ENCODE assay signal across 33 cellular contexts in the genomic region with DNA sequence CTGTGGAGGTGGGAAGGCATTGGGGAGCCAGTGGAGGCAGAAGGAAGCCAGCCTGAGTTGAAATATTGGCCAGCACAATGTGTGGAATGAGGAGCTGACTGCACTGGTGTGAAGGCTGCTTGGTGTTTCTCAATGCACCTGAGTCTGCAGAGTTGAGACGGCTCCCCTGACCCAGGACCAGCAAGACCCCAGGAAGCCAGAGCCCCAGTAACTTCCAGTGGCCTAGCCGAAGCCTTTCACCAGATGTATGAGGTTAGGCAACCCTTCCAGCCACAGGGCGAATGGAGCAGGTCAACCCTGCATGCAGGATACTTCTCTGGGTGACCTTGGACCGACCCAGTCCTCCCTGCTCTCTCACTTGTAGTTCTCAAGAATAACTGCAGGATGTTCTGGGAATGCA. TPM values are rescaled to one million over a fixed set of nuclear protein-coding genes. Genes with fewer than 3 reads are reported as not detected.
DNase-seq lines count a peak whose midpoint lies in the region; ATAC-seq and TF ChIP-seq lines count a peak whose summit lies in the region.
"Had no signal": no experiment of that assay in that cellular context is flagged by ENCODE, and none has a peak within 500 bp of the region (broad histone marks: within the 10 kb centered on the region; RNA-seq: fewer than 3 reads in every experiment).

No MANE protein-coding gene starts in this region.

- peaks cover 20% of the 10 kb centered on the region for H3K27me3 Mint-ChIP-seq in activated CD4-positive, alpha-beta memory T cell treated with anti-CD3 and anti-CD28 coated beads, Interleukin-2, amount 10 ng/mL, durations not matched to agents 7 days and 5 days
- peaks cover 2% of the 10 kb centered on the region for H3K27me3 Mint-ChIP-seq in activated CD4-positive, alpha-beta memory T cell treated with anti-CD3 and anti-CD28 coated beads for 36 hours
- peaks cover 54% of the 10 kb centered on the region for H3K27me3 Mint-ChIP-seq in endodermal cell (ENCODE audit: insufficient read depth)

- peaks cover 28% of the 10 kb centered on the region for H3K4me1 Mint-ChIP-seq in activated CD4-positive, alpha-beta memory T cell treated with anti-CD3 and anti-CD28 coated beads, Interleukin-2, amount 10 ng/mL, durations not matched to agents 7 days and 5 days
- H3K4me1 Mint-ChIP-seq in activated CD4-positive, alpha-beta memory T cell treated with anti-CD3 and anti-CD28 coated beads for 36 hours (ENCODE audit: low read depth) = peaks cover 29% of the 10 kb centered on the region
- no peaks in the 10 kb centered on the region for H3K4me1 Mint-ChIP-seq in endodermal cell
- H3K4me1 Mint-ChIP-seq: stimulated activated naive B cell treated with anti-CD40 and anti-IgM and Interleukin-4, amounts not matched to agents 10 μg/mL and 1 μg/mL and 100 μg/mL, for 72 hours had no signal

- no peak for ATAC-seq in heart left ventricle
- ATAC-seq: A549; esophagus mucosa; foreskin keratinocyte; heart right ventricle; stimulated activated naive B cell treated with anti-CD40 and anti-IgM and Interleukin-4, amounts not matched to agents 10 μg/mL and 1 μg/mL and 100 μg/mL, for 72 hours had no signal

- 45 to 68% (median 54%) methylated on average over 3 to 4 of the region's 4 CpGs for WGBS in heart left ventricle, 4 donors
- WGBS in endodermal cell (ENCODE audit: insufficient coverage in 1 of 2, insufficient read length in 1 of 2), 2 experiments = 68 to 69% methylated on average over 4 of the region's 4 CpGs
- 63% methylated on average over 4 of the region's 4 CpGs for WGBS in smooth muscle cell (ENCODE audit: low lambda C conversion rate)

- H3K4me3 ChIP-seq in right atrium auricular region (no peak overlapping the region), heart left ventricle (no peak overlapping the region), endodermal cell (ENCODE audit: low read length) (no peak overlapping the region), smooth muscle cell (no peak overlapping the region), WERI-Rb-1 (ENCODE audit: low read depth, low read length) (no peak overlapping the region)
- H3K4me3 ChIP-seq: A549, colonic mucosa, heart right ventricle, sigmoid colon, suprapubic skin had no signal

- H3K27ac Mint-ChIP-seq in activated CD4-positive, alpha-beta memory T cell treated with anti-CD3 and anti-CD28 coated beads, Interleukin-2, amount 10 ng/mL, durations not matched to agents 7 days and 5 days = no peak overlapping the region
- H3K27ac Mint-ChIP-seq in activated CD4-positive, alpha-beta memory T cell treated with anti-CD3 and anti-CD28 coated beads for 36 hours = no peak overlapping the region
- H3K27ac Mint-ChIP-seq in endodermal cell = no peak overlapping the region
- H3K27ac Mint-ChIP-seq: progenitor cell of endocrine pancreas; stimulated activated naive B cell treated with anti-CD40 and anti-IgM and Interleukin-4, amounts not matched to agents 10 μg/mL and 1 μg/mL and 100 μg/mL, for 72 hours had no signal

- no peaks in the 10 kb centered on the region for H4K20me1 ChIP-seq in smooth muscle cell (ENCODE audit: low read depth)

- DNase-seq in activated CD4-positive, alpha-beta memory T cell treated with anti-CD3 and anti-CD28 coated beads, Interleukin-2, amount 10 ng/mL, durations not matched to agents 7 days and 5 days = peak; percentile 14
- no peak for DNase-seq in activated CD4-positive, alpha-beta memory T cell treated with anti-CD3 and anti-CD28 coated beads for 36 hours
- peak; percentile 28 for DNase-seq in right atrium auricular region (ENCODE audit: low spot score)
- no peak for DNase-seq in heart left ventricle
- DNase-seq in endodermal cell = peak; percentile 43
- DNase-seq in smooth muscle cell (lab: John Stamatoyannopoulos, UW; ENCODE audit: unreplicated experiment) = no peak
- DNase-seq in WERI-Rb-1 = no peak
- DNase-seq in NCI-H1930 (lab: John Stamatoyannopoulos, UW) = no peak
- DNase-seq: activated CD4-positive, CD25-positive, alpha-beta regulatory T cell treated with anti-CD3 and anti-CD28 coated beads, Interleukin-2, amount 50 U/mL, for 72 hours; activated effector memory CD4-positive, alpha-beta T cell treated with anti-CD3 and anti-CD28 coated beads, Interleukin-2, amount 50 U/mL, for 16 hours; AML-193; anterior cingulate cortex; Caco-2; colonic mucosa; DMS79 treated with DMSO at 0.1 percent for 48 hours; foreskin keratinocyte; GF-D8; heart right ventricle; NCI-H1048; NCI-H1694; sigmoid colon; stimulated activated CD4-positive, alpha-beta T cell treated with anti-CD3 and anti-CD28 coated beads, Interleukin-15, amount 100 ng/mL, for 24 hours; stimulated activated naive B cell treated with anti-CD40 and anti-IgM and Interleukin-4, amounts not matched to agents 10 μg/mL and 1 μg/mL and 100 μg/mL, for 72 hours had no signal

- H2AFZ ChIP-seq in smooth muscle cell (ENCODE audit: low read depth) = no peak overlapping the region

- intact Hi-C loops in activated CD4-positive, alpha-beta memory T cell treated with anti-CD3 and anti-CD28 coated beads for 36 hours (cut with micrococcal nuclease) = no loop called here
- intact Hi-C loops in heart left ventricle (cut with DNase I) = no loop called here

- H3K4me1 ChIP-seq in right atrium auricular region (no peaks in the 10 kb centered on the region), heart left ventricle (peaks cover 0 to 3% (median 0%) of the 10 kb centered on the region in 12 donors), endodermal cell (ENCODE audit: control insufficient read depth, insufficient read depth, low read length) (no peaks in the 10 kb centered on the region), smooth muscle cell (ENCODE audit: low read depth) (no peaks in the 10 kb centered on the region)
- H3K4me1 ChIP-seq: A549, Caco-2, colonic mucosa, foreskin keratinocyte had no signal

- no peaks in the 10 kb centered on the region for H3K79me2 ChIP-seq in smooth muscle cell (ENCODE audit: low read depth)

- no peaks in the 10 kb centered on the region for H3F3A ChIP-seq in smooth muscle cell (ENCODE audit: low read depth)

- H3K27ac ChIP-seq in right atrium auricular region (no peak overlapping the region), heart left ventricle (no peak overlapping the region), endodermal cell (ENCODE audit: low read depth, low read length) (no peak overlapping the region), smooth muscle cell (ENCODE audit: low read depth) (no peak overlapping the region), WERI-Rb-1 (no peak overlapping the region)
- H3K27ac ChIP-seq: A549, colonic mucosa, foreskin keratinocyte, heart right ventricle, sigmoid colon, suprapubic skin had no signal

- POLR2A ChIA-PET in activated CD4-positive, alpha-beta memory T cell treated with anti-CD3 and anti-CD28 coated beads, Interleukin-2, amount 10 ng/mL, durations not matched to agents 7 days and 5 days (lab: Charles Lee) = interaction anchor here (1.4 kb wide), 1 partner anchor 10 kb away, joined by 3 read pairs; no protein-coding TSS in a partner anchor
- POLR2A ChIA-PET in activated CD4-positive, alpha-beta memory T cell treated with anti-CD3 and anti-CD28 coated beads for 36 hours (lab: Charles Lee) = no interaction called here

- H3K27me3 ChIP-seq in right atrium auricular region (no peaks in the 10 kb centered on the region), heart left ventricle (peaks cover 0 to 13% (median 0%) of the 10 kb centered on the region in 9 donors), endodermal cell (ENCODE audit: control insufficient read depth, insufficient read depth, low read length, poor library complexity, severe bottlenecking) (peaks cover 32% of the 10 kb centered on the region), smooth muscle cell (ENCODE audit: low read depth) (peaks cover 31% of the 10 kb centered on the region), WERI-Rb-1 (ENCODE audit: insufficient read depth, low read depth, severe bottlenecking) (peaks cover 77% of the 10 kb centered on the region)
- H3K27me3 ChIP-seq: colonic mucosa, sigmoid colon, suprapubic skin had no signal

- H3K4me2 ChIP-seq in smooth muscle cell = no peak overlapping the region
- H3K4me2 ChIP-seq: A549 had no signal

- TF ChIP-seq CTCF in right atrium auricular region (IDR thresholded peaks at IDR 0.05) = no peak
- TF ChIP-seq CTCF in heart left ventricle (IDR thresholded peaks at IDR 0.05) = no peak
- TF ChIP-seq CTCF in endodermal cell (conservative IDR thresholded peaks at IDR 0.05) = no peak
- no peak for TF ChIP-seq CTCF in smooth muscle cell (IDR thresholded peaks at IDR 0.05; ENCODE audit: borderline replicate concordance, insufficient read depth, poor library complexity, severe bottlenecking)
- TF ChIP-seq CTCF in WERI-Rb-1 (IDR thresholded peaks at IDR 0.05; ENCODE audit: low read depth, low read length) = no peak

- H3K36me3 Mint-ChIP-seq in activated CD4-positive, alpha-beta memory T cell treated with anti-CD3 and anti-CD28 coated beads, Interleukin-2, amount 10 ng/mL, durations not matched to agents 7 days and 5 days (ENCODE audit: low read depth) = no peaks in the 10 kb centered on the region
- no peaks in the 10 kb centered on the region for H3K36me3 Mint-ChIP-seq in activated CD4-positive, alpha-beta memory T cell treated with anti-CD3 and anti-CD28 coated beads for 36 hours
- no peaks in the 10 kb centered on the region for H3K36me3 Mint-ChIP-seq in endodermal cell (ENCODE audit: low read depth)
- H3K36me3 Mint-ChIP-seq: stimulated activated naive B cell treated with anti-CD40 and anti-IgM and Interleukin-4, amounts not matched to agents 10 μg/mL and 1 μg/mL and 100 μg/mL, for 72 hours had no signal

- no peak for TF ChIP-seq POLR2A in heart left ventricle (IDR thresholded peaks at IDR 0.05)

- CTCF ChIA-PET in activated CD4-positive, alpha-beta memory T cell treated with anti-CD3 and anti-CD28 coated beads, Interleukin-2, amount 10 ng/mL, durations not matched to agents 7 days and 5 days (lab: Charles Lee) = no interaction called here
- CTCF ChIA-PET in activated CD4-positive, alpha-beta memory T cell treated with anti-CD3 and anti-CD28 coated beads for 36 hours (lab: Charles Lee) = no interaction called here

- H3K9me3 ChIP-seq in right atrium auricular region = no peaks in the 10 kb centered on the region
- no peaks in the 10 kb centered on the region for H3K9me3 ChIP-seq in heart left ventricle
- no peaks in the 10 kb centered on the region for H3K9me3 ChIP-seq in endodermal cell (ENCODE audit: control insufficient read depth, low read length)
- no peaks in the 10 kb centered on the region for H3K9me3 ChIP-seq in smooth muscle cell (replicated peaks; ENCODE audit: low read depth)
- H3K9me3 ChIP-seq in WERI-Rb-1 (ENCODE audit: severe bottlenecking) = no peaks in the 10 kb centered on the region
- H3K9me3 ChIP-seq: A549, Caco-2, colonic mucosa, heart right ventricle, sigmoid colon, suprapubic skin had no signal

- no peaks in the 10 kb centered on the region for H3K36me3 ChIP-seq in right atrium auricular region
- no peaks in the 10 kb centered on the region for H3K36me3 ChIP-seq in heart left ventricle
- no peaks in the 10 kb centered on the region for H3K36me3 ChIP-seq in endodermal cell (ENCODE audit: control insufficient read depth, insufficient read depth, low read length)
- no peaks in the 10 kb centered on the region for H3K36me3 ChIP-seq in smooth muscle cell (ENCODE audit: low read depth)
- H3K36me3 ChIP-seq in WERI-Rb-1 = no peaks in the 10 kb centered on the region
- H3K36me3 ChIP-seq: colonic mucosa, heart right ventricle, sigmoid colon, suprapubic skin had no signal

- H3K9ac ChIP-seq in endodermal cell (ENCODE audit: extremely low read depth, low read length, poor library complexity, severe bottlenecking) (no peak overlapping the region), smooth muscle cell (ENCODE audit: low read depth) (no peak overlapping the region)

- no peaks in the 10 kb centered on the region for H3K9me3 Mint-ChIP-seq in activated CD4-positive, alpha-beta memory T cell treated with anti-CD3 and anti-CD28 coated beads, Interleukin-2, amount 10 ng/mL, durations not matched to agents 7 days and 5 days
- H3K9me3 Mint-ChIP-seq in activated CD4-positive, alpha-beta memory T cell treated with anti-CD3 and anti-CD28 coated beads for 36 hours = no peaks in the 10 kb centered on the region
- H3K9me3 Mint-ChIP-seq in endodermal cell = no peaks in the 10 kb centered on the region
- H3K9me3 Mint-ChIP-seq: stimulated activated naive B cell treated with anti-CD40 and anti-IgM and Interleukin-4, amounts not matched to agents 10 μg/mL and 1 μg/mL and 100 μg/mL, for 72 hours; T-helper 1 cell treated with Interleukin-12 subunit alpha and Interleukin-12 subunit beta and Interleukin-4 antibody, amounts not matched to agents 30 μg/mL and 1 μg/mL, for 36 hours had no signal

- H3K4me3 Mint-ChIP-seq in activated CD4-positive, alpha-beta memory T cell treated with anti-CD3 and anti-CD28 coated beads, Interleukin-2, amount 10 ng/mL, durations not matched to agents 7 days and 5 days = no peak overlapping the region
- no peak overlapping the region for H3K4me3 Mint-ChIP-seq in activated CD4-positive, alpha-beta memory T cell treated with anti-CD3 and anti-CD28 coated beads for 36 hours
- no peak overlapping the region for H3K4me3 Mint-ChIP-seq in endodermal cell
- H3K4me3 Mint-ChIP-seq: stimulated activated naive B cell treated with anti-CD40 and anti-IgM and Interleukin-4, amounts not matched to agents 10 μg/mL and 1 μg/mL and 100 μg/mL, for 72 hours had no signal

RNA-seq across cellular contexts. Expression of gene KRT73, which starts 12.9 kb away (rescaled TPM):
- not detected for total RNA-seq in activated CD4-positive, alpha-beta memory T cell treated with anti-CD3 and anti-CD28 coated beads, Interleukin-2, amount 10 ng/mL, durations not matched to agents 7 days and 5 days
- under 1 TPM in 1 of 2 experiments, not detected in 1; 0.19 TPM for total RNA-seq in activated CD4-positive, alpha-beta memory T cell treated with anti-CD3 and anti-CD28 coated beads for 36 hours
- total RNA-seq in right atrium auricular region (not detected), heart left ventricle (not detected), endodermal cell (not detected), smooth muscle cell (not detected in 2 replicates)
- polyA plus RNA-seq in heart left ventricle (not detected), smooth muscle cell (not detected in 2 replicates)
- not detected for polyA plus RNA-seq in endodermal cell (2013, experiment 1 of 2)
- not detected for polyA plus RNA-seq in endodermal cell (2013, experiment 2 of 2)
- total RNA-seq: bronchial epithelial cell, Caco-2, colonic mucosa, esophagus mucosa, foreskin keratinocyte, heart right ventricle, LHCN-M2, lung microvascular endothelial cell, NCI-H460, OCI-LY7, progenitor cell of endocrine pancreas, sigmoid colon had no signal
- polyA plus RNA-seq: A549, foreskin keratinocyte, heart right ventricle had no signal

RNA-seq across cellular contexts. Expression of gene KRT2, which starts 20.7 kb away (rescaled TPM):
- total RNA-seq in activated CD4-positive, alpha-beta memory T cell treated with anti-CD3 and anti-CD28 coated beads, Interleukin-2, amount 10 ng/mL, durations not matched to agents 7 days and 5 days = not detected
- total RNA-seq in activated CD4-positive, alpha-beta memory T cell treated with anti-CD3 and anti-CD28 coated beads for 36 hours = not detected
- total RNA-seq in right atrium auricular region (not detected), heart left ventricle (not detected), endodermal cell (not detected), smooth muscle cell (not detected in 2 replicates)
- polyA plus RNA-seq in heart left ventricle (not detected), smooth muscle cell (not detected in 2 replicates)
- polyA plus RNA-seq in endodermal cell (2013, experiment 1 of 2) = not detected
- not detected for polyA plus RNA-seq in endodermal cell (2013, experiment 2 of 2)
- total RNA-seq: bronchial epithelial cell, Caco-2, colonic mucosa, esophagus mucosa, foreskin keratinocyte, heart right ventricle, LHCN-M2, lung microvascular endothelial cell, NCI-H460, OCI-LY7, progenitor cell of endocrine pancreas, sigmoid colon had no signal
- polyA plus RNA-seq: foreskin keratinocyte, heart right ventricle had no signal

RNA-seq across cellular contexts. Expression of gene KRT72, which starts 30.0 kb away (rescaled TPM):
- total RNA-seq in activated CD4-positive, alpha-beta memory T cell treated with anti-CD3 and anti-CD28 coated beads, Interleukin-2, amount 10 ng/mL, durations not matched to agents 7 days and 5 days = not detected
- total RNA-seq in activated CD4-positive, alpha-beta memory T cell treated with anti-CD3 and anti-CD28 coated beads for 36 hours = under 1 TPM in 1 of 2 experiments, not detected in 1; 0.17 TPM
- total RNA-seq in right atrium auricular region (not detected), heart left ventricle (not detected), endodermal cell (not detected), smooth muscle cell (not detected in 2 replicates)
- polyA plus RNA-seq in heart left ventricle (not detected), smooth muscle cell (not detected in 2 replicates)
- not detected for polyA plus RNA-seq in endodermal cell (2013, experiment 1 of 2)
- polyA plus RNA-seq in endodermal cell (2013, experiment 2 of 2) = not detected
- total RNA-seq: bronchial epithelial cell, Caco-2, esophagus mucosa, foreskin keratinocyte, LHCN-M2, lung microvascular endothelial cell, NCI-H460, OCI-LY7, progenitor cell of endocrine pancreas, sigmoid colon had no signal
- polyA plus RNA-seq: A549, foreskin keratinocyte, heart right ventricle had no signal

RNA-seq across cellular contexts. Expression of gene KRT1, which starts 48.9 kb away (rescaled TPM):
- total RNA-seq in activated CD4-positive, alpha-beta memory T cell treated with anti-CD3 and anti-CD28 coated beads, Interleukin-2, amount 10 ng/mL, durations not matched to agents 7 days and 5 days = under 1 TPM; 0.13 to 0.30 TPM
- total RNA-seq in activated CD4-positive, alpha-beta memory T cell treated with anti-CD3 and anti-CD28 coated beads for 36 hours = not detected
- not detected for total RNA-seq in right atrium auricular region
- under 1 TPM in 1 of 9 donors, not detected in 8; 0.35 TPM for total RNA-seq in heart left ventricle
- polyA plus RNA-seq in heart left ventricle = not detected
- total RNA-seq in endodermal cell = not detected
- polyA plus RNA-seq in endodermal cell (2013, experiment 1 of 2) = not detected
- polyA plus RNA-seq in endodermal cell (2013, experiment 2 of 2) = not detected
- total RNA-seq in smooth muscle cell = 11.1 and 13.5 TPM in 2 replicates
- polyA plus RNA-seq in smooth muscle cell = 3.1 and 5.6 TPM in 2 replicates
- total RNA-seq: bronchial epithelial cell, heart right ventricle, LHCN-M2, lung microvascular endothelial cell, NCI-H460, OCI-LY7, progenitor cell of endocrine pancreas, sigmoid colon had no signal
- polyA plus RNA-seq: A549, heart right ventricle, sigmoid colon had no signal

RNA-seq across cellular contexts. Expression of gene KRT74, which starts 57.6 kb away (rescaled TPM):
- total RNA-seq in activated CD4-positive, alpha-beta memory T cell treated with anti-CD3 and anti-CD28 coated beads, Interleukin-2, amount 10 ng/mL, durations not matched to agents 7 days and 5 days = not detected
- total RNA-seq in activated CD4-positive, alpha-beta memory T cell treated with anti-CD3 and anti-CD28 coated beads for 36 hours = not detected
- 1 to 10 TPM in 1 of 2 donors, not detected in 1; 2.9 TPM for total RNA-seq in right atrium auricular region
- not detected for total RNA-seq in heart left ventricle
- polyA plus RNA-seq in heart left ventricle = not detected
- total RNA-seq in endodermal cell = not detected
- polyA plus RNA-seq in endodermal cell (2013, experiment 1 of 2) = not detected
- not detected for polyA plus RNA-seq in endodermal cell (2013, experiment 2 of 2)
- total RNA-seq in smooth muscle cell = 0.22 TPM in 1 of 2 replicates, not detected in the other
- polyA plus RNA-seq in smooth muscle cell = not detected in 2 replicates
- total RNA-seq: bronchial epithelial cell, Caco-2, colonic mucosa, foreskin keratinocyte, LHCN-M2, lung microvascular endothelial cell, NCI-H460, OCI-LY7, progenitor cell of endocrine pancreas, sigmoid colon had no signal
- polyA plus RNA-seq: A549, heart right ventricle, sigmoid colon had no signal

Comparison
In these comparisons a context has a peak if more than half of its experiments do, and no peak if none do; other contexts are left out.
1. DNase-seq: peak in activated CD4-positive, alpha-beta memory T cell treated with anti-CD3 and anti-CD28 coated beads, Interleukin-2, amount 10 ng/mL, durations not matched to agents 7 days and 5 days (single experiment), right atrium auricular region (single experiment) and endodermal cell (single experiment); none in activated CD4-positive, alpha-beta memory T cell treated with anti-CD3 and anti-CD28 coated beads for 36 hours (single experiment), heart left ventricle (0 of 5), smooth muscle cell (single experiment), WERI-Rb-1 (single experiment) and NCI-H1930 (0 of 2).